13 cellular contexts compared by ENCODE assay signal in the genomic region with DNA sequence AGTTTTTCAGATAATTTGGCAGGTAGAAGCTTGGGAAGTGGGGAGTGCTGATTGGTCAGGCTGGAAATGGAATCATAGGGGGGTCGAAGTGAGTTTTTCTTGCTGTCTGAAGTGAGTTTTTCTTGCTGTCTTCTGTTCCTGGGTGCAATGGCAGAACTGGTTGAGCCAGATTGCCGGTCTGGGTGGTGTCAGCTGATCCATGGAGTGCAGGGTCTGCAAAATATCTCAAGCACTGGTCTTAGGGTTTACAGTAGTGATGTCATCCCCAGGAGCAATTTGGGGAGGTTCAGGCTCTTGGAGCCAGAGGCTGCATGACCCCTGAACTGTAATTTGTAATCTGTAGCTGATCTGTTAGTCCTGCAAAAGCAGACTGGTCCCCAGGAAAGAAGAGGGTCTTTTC. TPM values are rescaled to one million over a fixed set of nuclear protein-coding genes. Genes with fewer than 3 reads are reported as not detected.
"Had no signal": no experiment of that assay in that cellular context is flagged by ENCODE, and none has a peak within 500 bp of the region (broad histone marks: within the 10 kb centered on the region; RNA-seq: fewer than 3 reads in every experiment).

No MANE protein-coding gene starts in this region.

RNA-seq across cellular contexts. Expression of gene CES5A, which starts 37.9 kb away (rescaled TPM):
- total RNA-seq: activated CD4-positive, alpha-beta T cell treated with anti-CD3 and anti-CD28 coated beads for 36 hours; activated CD4-positive, alpha-beta T cell treated with anti-CD3 and anti-CD28 coated beads, Interleukin-2, amount 10 ng/mL, durations not matched to agents 7 days and 5 days; activated CD8-positive, alpha-beta T cell treated with anti-CD3 and anti-CD28 coated beads, Interleukin-2, amount 10 ng/mL, durations not matched to agents 7 days and 5 days; activated naive CD8-positive, alpha-beta T cell treated with anti-CD3 and anti-CD28 coated beads, Interleukin-2, amount 10 ng/mL, durations not matched to agents 7 days and 5 days; activated T-helper 2 cell treated with anti-CD3 and anti-CD28 coated beads, Interferon-gamma antibody, Interleukin-2, Interleukin-4, amounts not matched to agents 10 μg/mL and 5 μg/mL and 100 μg/mL, durations not matched to agents 14 hours and 24 hours and 36 hours; ascending aorta; LHCN-M2; OCI-LY7; PC-9; T-cell; T-helper 17 cell; WTC11 had no signal
- polyA plus RNA-seq: adipose tissue had no signal
